11 cellular contexts compared by ENCODE assay signal in the genomic region with DNA sequence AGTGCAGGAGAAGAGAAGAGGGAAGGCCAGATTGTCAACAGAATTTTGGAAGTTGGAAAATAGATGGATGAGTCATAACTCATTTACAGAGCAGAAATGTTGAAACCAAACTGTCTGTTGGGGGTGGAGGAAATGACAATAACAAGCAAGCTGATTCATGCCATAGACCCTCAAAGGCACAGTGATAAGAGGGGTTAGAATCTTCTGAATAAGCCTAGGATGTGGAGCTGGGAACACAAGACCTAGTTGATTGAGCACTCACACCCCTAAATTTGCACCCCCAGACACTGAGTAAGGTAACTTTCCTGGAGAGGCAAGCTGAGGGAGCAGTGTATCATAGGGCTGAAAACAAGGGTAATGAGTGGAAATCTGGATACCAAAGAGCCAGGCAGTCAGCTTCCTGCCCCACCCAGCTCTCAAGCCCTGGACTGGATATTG.
DNase-seq lines count a peak whose midpoint lies in the region; ATAC-seq lines count a peak whose summit lies in the region.
"Had no signal": no experiment of that assay in that cellular context is flagged by ENCODE, and none has a peak within 500 bp of the region (broad histone marks: within the 10 kb centered on the region; RNA-seq: fewer than 3 reads in every experiment).

No MANE protein-coding gene starts in this region.

- H3K9me3 ChIP-seq in BLaER1: peaks cover 44% of the 10 kb centered on the region
- H3K9me3 ChIP-seq: pancreas had no signal

- no peaks in the 10 kb centered on the region for H4K20me1 ChIP-seq in BLaER1

- peaks cover 10% of the 10 kb centered on the region for H3K4me1 ChIP-seq in BLaER1
- H3K4me1 ChIP-seq: pancreas had no signal

- H3K27me3 ChIP-seq in BLaER1: no peaks in the 10 kb centered on the region
- H3K27me3 ChIP-seq: pancreas had no signal

- no peak overlapping the region for H3K27ac ChIP-seq in BLaER1
- H3K27ac ChIP-seq: pancreas had no signal

- ATAC-seq in GM21390 (IDR thresholded peaks at IDR 0.05; ENCODE audit: unreplicated experiment) (no peak), HG03432 (IDR thresholded peaks at IDR 0.05; ENCODE audit: unreplicated experiment) (no peak), HG02970 (IDR thresholded peaks at IDR 0.05; ENCODE audit: low FRiP score, unreplicated experiment) (no peak)

- in situ Hi-C loops in KBM-7 (cut with MboI; ENCODE audit: low pct_unique_long_range_greater_than_20kb, low sequenced_read_pairs): no loop called here

- H3K36me3 ChIP-seq in BLaER1: no peaks in the 10 kb centered on the region
- H3K36me3 ChIP-seq: pancreas had no signal

- H3K9ac ChIP-seq in BLaER1: no peak overlapping the region

- peak; percentile 5 for DNase-seq in KBM-7
- peak; percentile 33 for DNase-seq in SIG-M5 (lab: John Stamatoyannopoulos, UW)
- peak; percentile 18 for DNase-seq in glomerular visceral epithelial cell (ENCODE audit: extremely low spot score)
- no peak for DNase-seq in NCI-H187 (lab: John Stamatoyannopoulos, UW)
- DNase-seq: activated CD4-positive, alpha-beta T cell treated with anti-CD3 and anti-CD28 coated beads, Interleukin-2, amount 50 U/mL, for 48 hours; NCI-H82; pancreas had no signal

- H3K4me2 ChIP-seq in BLaER1: peak overlapping the region; percentile 17; the same call in 1 of the 2 replicates

- H3K4me3 ChIP-seq in BLaER1: no peak overlapping the region
- H3K4me3 ChIP-seq: pancreas had no signal

Comparison
In these comparisons a context has a peak if more than half of its experiments do, and no peak if none do; other contexts are left out.
1. DNase-seq: peak in KBM-7 (single experiment), SIG-M5 (single experiment) and glomerular visceral epithelial cell (single experiment); none in NCI-H187 (0 of 2).